In genomic region chr2:42223822-42224268, GRCh38 we compare ENCODE assay signal across 13 cellular contexts. TPM values are rescaled to one million over a fixed set of nuclear protein-coding genes. Genes with fewer than 3 reads are reported as not detected.
DNase-seq lines count a peak whose midpoint lies in the region; ATAC-seq and TF ChIP-seq lines count a peak whose summit lies in the region.
"Had no signal": no experiment of that assay in that cellular context is flagged by ENCODE, and none has a peak within 500 bp of the region (broad histone marks: within the 10 kb centered on the region; RNA-seq: fewer than 3 reads in every experiment).

No MANE protein-coding gene starts in this region.

- CTCF ChIA-PET in Caco-2 (lab: Charles Lee), result no interaction called here

- DNase-seq in Caco-2 (no peak), brain microvascular endothelial cell (no peak), myocyte (ENCODE audit: low read depth) (peak; percentile 21), DMS79 treated with DMSO at 0.1 percent for 48 hours (lab: John Stamatoyannopoulos, UW) (no peak), erythroblast (lab: John Stamatoyannopoulos, UW) (no peak)
- DNase-seq: activated CD4-positive, alpha-beta memory T cell treated with anti-CD3 and anti-CD28 coated beads for 36 hours; activated naive CD8-positive, alpha-beta T cell treated with anti-CD3 and anti-CD28 coated beads, Interleukin-2, amount 10 ng/mL, durations not matched to agents 7 days and 5 days; naive B cell; NCI-H226 had no signal

- H3K36me3 Mint-ChIP-seq in Caco-2 (ENCODE audit: insufficient read depth, unreplicated experiment), result peaks cover 15% of the 10 kb centered on the region

- POLR2A ChIA-PET in Caco-2 (lab: Charles Lee), result no interaction called here

- BruUV-seq in Caco-2 (replicated peaks; lab: Mats Ljungman, UMichigan), result no TSS peak

- TF ChIP-seq POLR2A in erythroblast (IDR thresholded peaks at IDR 0.05; ENCODE audit: low read length), result no peak

- H3K9me3 Mint-ChIP-seq in Caco-2 (ENCODE audit: unreplicated experiment), result no peaks in the 10 kb centered on the region
- H3K9me3 Mint-ChIP-seq: activated CD4-positive, alpha-beta memory T cell treated with anti-CD3 and anti-CD28 coated beads for 36 hours; activated naive CD8-positive, alpha-beta T cell treated with anti-CD3 and anti-CD28 coated beads, Interleukin-2, amount 10 ng/mL, durations not matched to agents 7 days and 5 days; naive B cell; T-helper 2 cell treated with Interferon-gamma antibody and Interleukin-4, amounts not matched to agents 5 μg/mL and 100 μg/mL, for 36 hours had no signal

- intact Hi-C loops in Caco-2 (cut with micrococcal nuclease; ENCODE audit: unreplicated experiment), result no loop called here

- H3K9me3 ChIP-seq in Caco-2, result no peaks in the 10 kb centered on the region

- no peaks in the 10 kb centered on the region for H3K4me1 ChIP-seq in Caco-2

- TF ChIP-seq CTCF in Caco-2 (IDR thresholded peaks at IDR 0.05; ENCODE audit: insufficient read depth in 1 of 2, low read depth in 1 of 2, low read length in 1 of 2, severe bottlenecking in 1 of 2, unreplicated experiment in 1 of 2), result no peak
- TF ChIP-seq CTCF in brain microvascular endothelial cell (IDR thresholded peaks at IDR 0.05; ENCODE audit: low read depth, low read length, missing control alignments), result no peak

- H3K27ac Mint-ChIP-seq in Caco-2 (ENCODE audit: unreplicated experiment), result peak overlapping the region; percentile 33
- H3K27ac Mint-ChIP-seq: activated CD4-positive, alpha-beta memory T cell treated with anti-CD3 and anti-CD28 coated beads for 36 hours; activated naive CD8-positive, alpha-beta T cell treated with anti-CD3 and anti-CD28 coated beads, Interleukin-2, amount 10 ng/mL, durations not matched to agents 7 days and 5 days; T-helper 2 cell treated with Interferon-gamma antibody and Interleukin-4, amounts not matched to agents 5 μg/mL and 100 μg/mL, for 36 hours had no signal

- H3K36me3 ChIP-seq in Caco-2 (ENCODE audit: control insufficient read depth, insufficient read depth, low read length), result no peaks in the 10 kb centered on the region
- no peaks in the 10 kb centered on the region for H3K36me3 ChIP-seq in brain microvascular endothelial cell (replicated peaks)

- peaks cover 44% of the 10 kb centered on the region for H3K4me1 Mint-ChIP-seq in Caco-2 (ENCODE audit: low read depth, unreplicated experiment)

- peak overlapping the region; percentile 20 for H3K27ac ChIP-seq in brain microvascular endothelial cell

- in situ Hi-C loops in brain microvascular endothelial cell (cut with HindIII; ENCODE audit: low pct_ligation_motif_present, low sequenced_read_pairs), result no loop called here

- no peaks in the 10 kb centered on the region for H3K27me3 Mint-ChIP-seq in Caco-2 (ENCODE audit: insufficient read depth, unreplicated experiment)
- H3K27me3 Mint-ChIP-seq: activated CD4-positive, alpha-beta memory T cell treated with anti-CD3 and anti-CD28 coated beads for 36 hours; activated naive CD8-positive, alpha-beta T cell treated with anti-CD3 and anti-CD28 coated beads, Interleukin-2, amount 10 ng/mL, durations not matched to agents 7 days and 5 days; naive B cell had no signal

- H3K27me3 ChIP-seq in Caco-2 (replicated peaks; ENCODE audit: control insufficient read depth, insufficient read depth, low read length) (no peaks in the 10 kb centered on the region), brain microvascular endothelial cell (replicated peaks) (no peaks in the 10 kb centered on the region)

- no peak overlapping the region for H3K4me3 Mint-ChIP-seq in Caco-2 (ENCODE audit: unreplicated experiment)
- H3K4me3 Mint-ChIP-seq: activated CD4-positive, alpha-beta memory T cell treated with anti-CD3 and anti-CD28 coated beads for 36 hours; activated naive CD8-positive, alpha-beta T cell treated with anti-CD3 and anti-CD28 coated beads, Interleukin-2, amount 10 ng/mL, durations not matched to agents 7 days and 5 days; T-helper 2 cell treated with Interferon-gamma antibody and Interleukin-4, amounts not matched to agents 5 μg/mL and 100 μg/mL, for 36 hours had no signal

- H3K4me3 ChIP-seq in Caco-2 (ENCODE audit: low read depth, low read length) (no peak overlapping the region), brain microvascular endothelial cell (ENCODE audit: low read depth, low read length) (no peak overlapping the region)

- ATAC-seq in HG02610 (IDR thresholded peaks at IDR 0.05; ENCODE audit: unreplicated experiment) (peak; percentile 68), HG02885 (IDR thresholded peaks at IDR 0.05; ENCODE audit: poor library complexity, unreplicated experiment) (no peak), GM19328 (IDR thresholded peaks at IDR 0.05; ENCODE audit: unreplicated experiment) (no peak)

RNA-seq across cellular contexts. Expression of gene EML4, which starts 54.7 kb away (rescaled TPM):
- total RNA-seq in Caco-2 (2022) (122 and 125 TPM in 2 replicates), myocyte (22.5 and 24.8 TPM in 2 replicates)
- 15.3 TPM for polyA plus RNA-seq in myocyte (2012)
